In genomic region chr5:159850192-159850573, GRCh38 we compare ENCODE assay signal across 1 cellular context.
TF ChIP-seq lines count a peak whose summit lies in the region.

No MANE protein-coding gene starts in this region.

TF ChIP-seq in HCT116, 20 proteins besides CTCF, POLR2A, EP300 and RAD21 (continued from another document):
- TF ChIP-seq REST (IDR thresholded peaks at IDR 0.05; ENCODE audit: low read depth) (no peak), EGR1 (IDR thresholded peaks at IDR 0.05; ENCODE audit: low read depth) (no peak), CBX3 (IDR thresholded peaks at IDR 0.05; ENCODE audit: low read depth) (no peak), CEBPB (IDR thresholded peaks at IDR 0.05; ENCODE audit: low read depth) (no peak; the same call in 1 of the 2 replicates), SRF (IDR thresholded peaks at IDR 0.05; ENCODE audit: low read depth) (no peak), MAX (IDR thresholded peaks at IDR 0.05) (no peak), ZFX (IDR thresholded peaks at IDR 0.05) (no peak), FOSL1 (IDR thresholded peaks at IDR 0.05; ENCODE audit: low read depth) (no peak), EZH2 (IDR thresholded peaks at IDR 0.05) (no peak), TCF7L2 (IDR thresholded peaks at IDR 0.05; ENCODE audit: borderline replicate concordance, extremely low read depth, insufficient read depth, insufficient read length) (no peak), SIN3A (IDR thresholded peaks at IDR 0.05; ENCODE audit: low read depth) (no peak), ZNF274 (IDR thresholded peaks at IDR 0.05; ENCODE audit: low read depth, low read length) (no peak), POLR2AphosphoS5 (IDR thresholded peaks at IDR 0.05; ENCODE audit: low read depth, low read length) (no peak), JUND (IDR thresholded peaks at IDR 0.05) (no peak), SP1 (IDR thresholded peaks at IDR 0.05; ENCODE audit: low read depth) (no peak), ELF1 (IDR thresholded peaks at IDR 0.05; ENCODE audit: borderline replicate concordance, low read depth) (no peak)
